In the genomic region with DNA sequence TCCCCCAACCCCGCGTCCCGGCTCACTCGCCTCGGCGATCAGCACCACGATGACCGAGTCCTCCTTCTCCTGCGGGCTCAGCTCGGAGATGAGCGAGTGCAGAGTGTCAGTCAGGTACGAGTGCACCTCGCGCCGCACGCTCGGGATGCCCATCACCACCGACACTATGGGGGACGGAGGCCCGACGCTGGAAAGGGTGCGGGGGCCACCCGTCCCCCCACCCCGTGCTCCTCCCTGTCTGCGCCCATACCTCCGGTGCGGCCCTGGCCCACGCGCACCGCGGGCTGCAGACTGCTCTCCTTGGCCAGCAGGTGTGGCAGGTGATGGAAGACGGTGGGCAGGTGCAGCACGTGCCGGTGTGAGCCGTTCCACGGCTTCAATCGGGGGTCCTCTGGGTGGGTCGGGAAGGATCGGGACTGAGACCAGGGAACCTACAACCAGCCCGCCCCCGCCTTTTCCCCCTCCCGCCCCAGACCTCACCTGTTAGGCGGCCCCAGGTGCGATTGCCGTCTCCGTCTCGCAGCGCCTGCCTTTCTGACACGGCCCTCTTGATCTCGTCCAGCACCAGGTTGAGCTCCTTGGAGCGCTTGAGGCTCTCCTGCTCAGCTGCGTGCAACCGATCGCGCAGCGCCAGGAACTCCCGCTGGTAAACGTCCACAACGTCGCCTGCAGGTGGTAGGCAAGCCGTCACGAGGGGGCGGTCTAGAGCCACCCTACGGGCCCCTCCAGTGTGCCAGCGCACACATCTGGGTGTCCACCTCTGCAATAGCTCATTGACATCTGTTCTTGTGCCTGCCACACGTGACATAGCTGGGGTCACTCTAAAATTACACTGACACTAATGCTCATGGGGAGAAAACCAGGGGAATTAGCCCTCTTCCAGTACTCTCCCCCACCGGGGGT, we compare ENCODE assay signal across 8 cellular contexts. TPM values are rescaled to one million over a fixed set of nuclear protein-coding genes. Genes with fewer than 3 reads are reported as not detected.
A peak's percentile ranks its signal among the peaks of the same experiment; 100 is the strongest.
DNase-seq lines count a peak whose midpoint lies in the region; ATAC-seq, FAIRE-seq and TF ChIP-seq lines count a peak whose summit lies in the region.

No MANE protein-coding gene starts in this region.

- peak; percentile 67 for DNase-seq in GM03348 (ENCODE audit: low spot score)
- no peak for DNase-seq in WERI-Rb-1
- peak; percentile 33 for DNase-seq in bronchial epithelial cell (ENCODE audit: low read depth)
- DNase-seq in lung (ENCODE audit: low spot score): peak; percentile 83
- DNase-seq in stimulated activated CD8-positive, alpha-beta memory T cell treated with anti-CD3 and anti-CD28 coated beads, Interleukin-7, amount 100 ng/mL, for 1 hour (ENCODE audit: low read depth in 2 of 2): peak; percentile 70 to 82
- no peak for DNase-seq in NCI-H748 treated with DMSO at 0.1 percent for 48 hours (lab: John Stamatoyannopoulos, UW)
- DNase-seq in HT-29 (ENCODE audit: low spot score): no peak

- H3K27me3 ChIP-seq in WERI-Rb-1 (ENCODE audit: insufficient read depth, low read depth, severe bottlenecking): no peaks in the 10 kb centered on the region
- no peaks in the 10 kb centered on the region for H3K27me3 ChIP-seq in bronchial epithelial cell (ENCODE audit: control insufficient read depth, insufficient read depth, low read length)
- no peaks in the 10 kb centered on the region for H3K27me3 ChIP-seq in lung (ENCODE audit: control insufficient read depth, insufficient read depth)

- H3K36me3 ChIP-seq in WERI-Rb-1: no peaks in the 10 kb centered on the region; the same call in 1 of the 2 replicates
- peaks cover 40% of the 10 kb centered on the region for H3K36me3 ChIP-seq in bronchial epithelial cell (ENCODE audit: control insufficient read depth, insufficient read depth, low read length)
- H3K36me3 ChIP-seq in lung (ENCODE audit: control insufficient read depth in 2 of 2, insufficient read depth in 2 of 2, low read length in 2 of 2): peaks cover 0 to 39% of the 10 kb centered on the region in 2 donors

- no peaks in the 10 kb centered on the region for H3K9me3 ChIP-seq in WERI-Rb-1 (ENCODE audit: severe bottlenecking)
- H3K9me3 ChIP-seq in lung (ENCODE audit: control insufficient read depth in 2 of 2, insufficient read depth in 1 of 2, low read length in 1 of 2): no peaks in the 10 kb centered on the region

- H3K4me1 ChIP-seq in lung (ENCODE audit: control insufficient read depth in 2 of 2, insufficient read depth in 2 of 2, low read length in 2 of 2): peaks cover 0 to 19% of the 10 kb centered on the region in 2 donors

- no peak for FAIRE-seq in bronchial epithelial cell (lab: Jason Lieb, UNC)

- no peak overlapping the region for H3K27ac ChIP-seq in WERI-Rb-1
- H3K27ac ChIP-seq in lung (ENCODE audit: low read depth in 1 of 2, low read length in 1 of 2): no peak overlapping the region

- 65 to 71% methylated on average over 67 of the region's 67 CpGs for WGBS in lung, 2 donors

- ATAC-seq in HG03108 (IDR thresholded peaks at IDR 0.05; ENCODE audit: unreplicated experiment): peak; percentile 29
- peak; percentile 9 for ATAC-seq in lung (ENCODE audit: insufficient read depth, low FRiP score)

- TF ChIP-seq CTCF in WERI-Rb-1 (IDR thresholded peaks at IDR 0.05; ENCODE audit: low read depth, low read length) (0 out of 2 replicates have a peak, but pooled peaks have one; percentile 24), bronchial epithelial cell (IDR thresholded peaks at IDR 0.05; ENCODE audit: insufficient read depth, low read length, severe bottlenecking) (peak; percentile 87), lung (IDR thresholded peaks at IDR 0.05; ENCODE audit: control extremely low read depth, extremely low read depth) (peak; percentile 67)

- no peak overlapping the region for H3K4me3 ChIP-seq in WERI-Rb-1 (ENCODE audit: low read depth, low read length)
- no peak overlapping the region for H3K4me3 ChIP-seq in bronchial epithelial cell (ENCODE audit: low read depth, low read length)
- H3K4me3 ChIP-seq in lung: no peak overlapping the region

RNA-seq across cellular contexts. Expression of gene MGAT4B, which starts 5.1 kb away (rescaled TPM):
- 109 and 151 TPM in 2 replicates for total RNA-seq in bronchial epithelial cell
- 100 to 1,000 TPM in 1 of 2 donors, 10 to 100 TPM in 1; 73.2 to 154 TPM for total RNA-seq in lung
- 10 to 100 TPM; 65.0 to 91.7 TPM for polyA plus RNA-seq in lung
- 576 and 633 TPM in 2 replicates for total RNA-seq in HT-29 (2014; rRNA removed; shearing (Covaris generic))

RNA-seq across cellular contexts. Expression of gene LTC4S, which starts 7.8 kb away (rescaled TPM):
- 0.26 and 0.38 TPM in 2 replicates for total RNA-seq in bronchial epithelial cell
- 10 to 100 TPM in 1 of 2 donors, 1 to 10 TPM in 1; 4.0 to 25.3 TPM for total RNA-seq in lung
- polyA plus RNA-seq in lung: 10 to 100 TPM in 1 of 2 donors, 1 to 10 TPM in 1; 4.3 to 12.3 TPM
- not detected in 2 replicates for total RNA-seq in HT-29 (2014; rRNA removed; shearing (Covaris generic))

RNA-seq across cellular contexts. Expression of gene SQSTM1, which starts 19.1 kb away (rescaled TPM):
- total RNA-seq in bronchial epithelial cell: 686 and 733 TPM in 2 replicates
- 100 to 1,000 TPM; 350 to 568 TPM for total RNA-seq in lung
- 100 to 1,000 TPM; 298 to 394 TPM for polyA plus RNA-seq in lung
- total RNA-seq in HT-29 (2014; rRNA removed; shearing (Covaris generic)): 1,334 and 1,661 TPM in 2 replicates

RNA-seq across cellular contexts. Expression of gene MRNIP, which starts 57.1 kb away (rescaled TPM):
- total RNA-seq in bronchial epithelial cell: 10.6 and 11.8 TPM in 2 replicates
- total RNA-seq in lung: 10 to 100 TPM; 29.5 to 51.0 TPM
- 10 to 100 TPM; 15.4 to 41.2 TPM for polyA plus RNA-seq in lung
- 21.1 and 24.7 TPM in 2 replicates for total RNA-seq in HT-29 (2014; rRNA removed; shearing (Covaris generic))

Comparison
In these comparisons a context has a peak if more than half of its experiments do, and no peak if none do; other contexts are left out.
1. DNase-seq: peak in GM03348 (single experiment), bronchial epithelial cell (single experiment), lung (single experiment) and stimulated activated CD8-positive, alpha-beta memory T cell treated with anti-CD3 and anti-CD28 coated beads, Interleukin-7, amount 100 ng/mL, for 1 hour (2 of 2); none in WERI-Rb-1 (single experiment), NCI-H748 treated with DMSO at 0.1 percent for 48 hours (single experiment) and HT-29 (single experiment).
2. CTCF ChIP-seq: peak in every context shown above with its lines; median percentile 87 in bronchial epithelial cell; 67 in lung; 24 in WERI-Rb-1.